ENCODE assay signal across 1 cellular context in the genomic region with DNA sequence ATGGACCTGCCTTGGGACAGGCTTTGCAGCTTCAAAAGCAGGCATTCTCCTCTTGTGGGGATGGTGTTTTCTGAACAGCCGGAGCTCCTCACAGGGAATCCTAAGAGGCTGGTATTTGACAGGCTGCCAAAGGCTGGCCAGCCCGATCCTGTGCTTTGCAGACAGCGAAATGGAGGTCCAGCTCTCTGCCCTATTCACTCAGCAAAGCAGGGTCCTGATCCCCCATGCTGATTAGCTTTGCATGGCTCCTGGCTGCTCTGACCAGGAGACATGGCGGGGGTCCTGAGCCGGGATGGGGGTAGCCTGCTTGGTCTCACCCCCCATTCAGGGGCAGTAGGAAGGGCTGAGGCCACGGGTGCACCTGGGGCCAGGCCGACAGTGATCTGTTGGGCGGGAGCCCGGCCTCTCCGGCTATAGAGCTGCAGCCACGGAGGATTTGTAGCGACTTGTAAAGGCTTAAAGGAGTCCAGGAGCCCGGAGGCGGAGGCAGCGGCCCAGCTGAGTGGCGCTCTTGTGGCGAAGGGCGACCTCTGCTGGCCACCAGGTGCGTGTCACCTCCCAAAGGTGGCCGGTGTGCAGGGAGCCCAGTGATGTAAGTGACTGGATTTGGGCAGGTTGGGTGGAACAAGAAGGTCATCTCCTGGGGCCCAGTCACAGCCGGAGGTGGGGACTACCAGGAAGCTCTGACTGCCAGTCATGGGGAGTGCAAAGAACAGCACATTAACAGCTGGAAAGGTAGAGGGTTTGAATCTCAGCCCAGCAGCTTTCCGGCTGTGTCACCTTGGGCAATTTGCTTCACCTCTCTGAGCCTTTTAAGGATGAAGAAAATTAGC.
TF ChIP-seq lines count a peak whose summit lies in the region.

No MANE protein-coding gene starts in this region.

TF ChIP-seq in HEK293, 187 proteins besides CTCF, POLR2A, EP300 and RAD21 (continued from another document):
- TF ChIP-seq, protein P1, sequence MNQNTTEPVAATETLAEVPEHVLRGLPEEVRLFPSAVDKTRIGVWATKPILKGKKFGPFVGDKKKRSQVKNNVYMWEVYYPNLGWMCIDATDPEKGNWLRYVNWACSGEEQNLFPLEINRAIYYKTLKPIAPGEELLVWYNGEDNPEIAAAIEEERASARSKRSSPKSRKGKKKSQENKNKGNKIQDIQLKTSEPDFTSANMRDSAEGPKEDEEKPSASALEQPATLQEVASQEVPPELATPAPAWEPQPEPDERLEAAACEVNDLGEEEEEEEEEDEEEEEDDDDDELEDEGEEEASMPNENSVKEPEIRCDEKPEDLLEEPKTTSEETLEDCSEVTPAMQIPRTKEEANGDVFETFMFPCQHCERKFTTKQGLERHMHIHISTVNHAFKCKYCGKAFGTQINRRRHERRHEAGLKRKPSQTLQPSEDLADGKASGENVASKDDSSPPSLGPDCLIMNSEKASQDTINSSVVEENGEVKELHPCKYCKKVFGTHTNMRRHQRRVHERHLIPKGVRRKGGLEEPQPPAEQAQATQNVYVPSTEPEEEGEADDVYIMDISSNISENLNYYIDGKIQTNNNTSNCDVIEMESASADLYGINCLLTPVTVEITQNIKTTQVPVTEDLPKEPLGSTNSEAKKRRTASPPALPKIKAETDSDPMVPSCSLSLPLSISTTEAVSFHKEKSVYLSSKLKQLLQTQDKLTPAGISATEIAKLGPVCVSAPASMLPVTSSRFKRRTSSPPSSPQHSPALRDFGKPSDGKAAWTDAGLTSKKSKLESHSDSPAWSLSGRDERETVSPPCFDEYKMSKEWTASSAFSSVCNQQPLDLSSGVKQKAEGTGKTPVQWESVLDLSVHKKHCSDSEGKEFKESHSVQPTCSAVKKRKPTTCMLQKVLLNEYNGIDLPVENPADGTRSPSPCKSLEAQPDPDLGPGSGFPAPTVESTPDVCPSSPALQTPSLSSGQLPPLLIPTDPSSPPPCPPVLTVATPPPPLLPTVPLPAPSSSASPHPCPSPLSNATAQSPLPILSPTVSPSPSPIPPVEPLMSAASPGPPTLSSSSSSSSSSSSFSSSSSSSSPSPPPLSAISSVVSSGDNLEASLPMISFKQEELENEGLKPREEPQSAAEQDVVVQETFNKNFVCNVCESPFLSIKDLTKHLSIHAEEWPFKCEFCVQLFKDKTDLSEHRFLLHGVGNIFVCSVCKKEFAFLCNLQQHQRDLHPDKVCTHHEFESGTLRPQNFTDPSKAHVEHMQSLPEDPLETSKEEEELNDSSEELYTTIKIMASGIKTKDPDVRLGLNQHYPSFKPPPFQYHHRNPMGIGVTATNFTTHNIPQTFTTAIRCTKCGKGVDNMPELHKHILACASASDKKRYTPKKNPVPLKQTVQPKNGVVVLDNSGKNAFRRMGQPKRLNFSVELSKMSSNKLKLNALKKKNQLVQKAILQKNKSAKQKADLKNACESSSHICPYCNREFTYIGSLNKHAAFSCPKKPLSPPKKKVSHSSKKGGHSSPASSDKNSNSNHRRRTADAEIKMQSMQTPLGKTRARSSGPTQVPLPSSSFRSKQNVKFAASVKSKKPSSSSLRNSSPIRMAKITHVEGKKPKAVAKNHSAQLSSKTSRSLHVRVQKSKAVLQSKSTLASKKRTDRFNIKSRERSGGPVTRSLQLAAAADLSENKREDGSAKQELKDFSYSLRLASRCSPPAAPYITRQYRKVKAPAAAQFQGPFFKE (tag by site-specific recombination; IDR thresholded peaks at IDR 0.05; ENCODE audit: borderline replicate concordance), result no peak
- TF ChIP-seq ZNF37A (tag by site-specific recombination; IDR thresholded peaks at IDR 0.05) (no peak), ZNF140 (tag by site-specific recombination; IDR thresholded peaks at IDR 0.05) (no peak), ZNF24 (tag by site-specific recombination; IDR thresholded peaks at IDR 0.05) (no peak)
- TF ChIP-seq, protein P2, sequence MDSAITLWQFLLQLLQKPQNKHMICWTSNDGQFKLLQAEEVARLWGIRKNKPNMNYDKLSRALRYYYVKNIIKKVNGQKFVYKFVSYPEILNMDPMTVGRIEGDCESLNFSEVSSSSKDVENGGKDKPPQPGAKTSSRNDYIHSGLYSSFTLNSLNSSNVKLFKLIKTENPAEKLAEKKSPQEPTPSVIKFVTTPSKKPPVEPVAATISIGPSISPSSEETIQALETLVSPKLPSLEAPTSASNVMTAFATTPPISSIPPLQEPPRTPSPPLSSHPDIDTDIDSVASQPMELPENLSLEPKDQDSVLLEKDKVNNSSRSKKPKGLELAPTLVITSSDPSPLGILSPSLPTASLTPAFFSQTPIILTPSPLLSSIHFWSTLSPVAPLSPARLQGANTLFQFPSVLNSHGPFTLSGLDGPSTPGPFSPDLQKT (IDR thresholded peaks at IDR 0.05; ENCODE audit: borderline replicate concordance, low read depth, low read length), result no peak
